9 cellular contexts compared by ENCODE assay signal in genomic region chr17:78717431-78717980, GRCh38.
DNase-seq lines count a peak whose midpoint lies in the region; ATAC-seq, FAIRE-seq and TF ChIP-seq lines count a peak whose summit lies in the region.
"Had no signal": no experiment of that assay in that cellular context is flagged by ENCODE, and none has a peak within 500 bp of the region (broad histone marks: within the 10 kb centered on the region; RNA-seq: fewer than 3 reads in every experiment).

No MANE protein-coding gene starts in this region.

- intact Hi-C loops in lower lobe of right lung (cut with DNase I): no loop called here

- H3K27ac ChIP-seq in lower lobe of right lung (peak overlapping the region; percentile 14), tibial nerve (peak overlapping the region; percentile 15 to 87 (median 60))

- no peak for TF ChIP-seq EP300 in tibial nerve (IDR thresholded peaks at IDR 0.05)

- no peaks in the 10 kb centered on the region for H3K36me3 ChIP-seq in lower lobe of right lung
- H3K36me3 ChIP-seq in tibial nerve: no peaks in the 10 kb centered on the region

- H3K4me1 ChIP-seq in lower lobe of right lung (peaks cover 89% of the 10 kb centered on the region), tibial nerve (peaks cover 0 to 87% (median 62%) of the 10 kb centered on the region in 4 donors)

- H3K27me3 ChIP-seq in lower lobe of right lung (ENCODE audit: low read depth): no peaks in the 10 kb centered on the region
- no peaks in the 10 kb centered on the region for H3K27me3 ChIP-seq in tibial nerve

- TF ChIP-seq CTCF in lower lobe of right lung (IDR thresholded peaks at IDR 0.05): no peak
- peak in 1 of 5 experiments; percentile 4 for TF ChIP-seq CTCF in tibial nerve (IDR thresholded peaks at IDR 0.05)

- H3K4me3 ChIP-seq in lower lobe of right lung (peak overlapping the region; percentile 51), tibial nerve (peak overlapping the region; percentile 18 to 54 (median 38))

- DNase-seq in NCI-H2107 treated with DMSO at 0.1 percent for 48 hours (lab: John Stamatoyannopoulos, UW; ENCODE audit: unreplicated experiment) (peak; percentile 28), NCI-H2107 (lab: John Stamatoyannopoulos, UW) (no peak), NCI-H510A treated with DMSO at 0.1 percent for 48 hours (lab: John Stamatoyannopoulos, UW) (peak; percentile 55), cerebellum (ENCODE audit: low spot score) (peak; percentile 87), lower lobe of right lung (no peak), tibial nerve (ENCODE audit: low spot score in 2 of 2) (peak in 1 of 2 donors; percentile 23), RCC 7860 (ENCODE audit: low spot score) (no peak)
- DNase-seq: DND-41 had no signal

- peak; percentile 31 to 57 for ATAC-seq in lower lobe of right lung
- ATAC-seq in HG03097 (IDR thresholded peaks at IDR 0.05; ENCODE audit: low FRiP score, unreplicated experiment): no peak

- FAIRE-seq in RCC 7860 (lab: Jason Lieb, UNC): no peak

- WGBS in tibial nerve, 2 donors: 2 to 22% methylated on average over 14 of the region's 14 CpGs

- no peak for TF ChIP-seq POLR2A in tibial nerve (IDR thresholded peaks at IDR 0.05)

- H3K9me3 ChIP-seq in lower lobe of right lung: no peaks in the 10 kb centered on the region
- no peaks in the 10 kb centered on the region for H3K9me3 ChIP-seq in tibial nerve

Comparison
In these comparisons a context has a peak if more than half of its experiments do, and no peak if none do; other contexts are left out.
1. DNase-seq: peak in NCI-H2107 treated with DMSO at 0.1 percent for 48 hours (single experiment), NCI-H510A treated with DMSO at 0.1 percent for 48 hours (single experiment) and cerebellum (single experiment); none in NCI-H2107 (single experiment), lower lobe of right lung (single experiment) and RCC 7860 (single experiment).